In the genomic region with DNA sequence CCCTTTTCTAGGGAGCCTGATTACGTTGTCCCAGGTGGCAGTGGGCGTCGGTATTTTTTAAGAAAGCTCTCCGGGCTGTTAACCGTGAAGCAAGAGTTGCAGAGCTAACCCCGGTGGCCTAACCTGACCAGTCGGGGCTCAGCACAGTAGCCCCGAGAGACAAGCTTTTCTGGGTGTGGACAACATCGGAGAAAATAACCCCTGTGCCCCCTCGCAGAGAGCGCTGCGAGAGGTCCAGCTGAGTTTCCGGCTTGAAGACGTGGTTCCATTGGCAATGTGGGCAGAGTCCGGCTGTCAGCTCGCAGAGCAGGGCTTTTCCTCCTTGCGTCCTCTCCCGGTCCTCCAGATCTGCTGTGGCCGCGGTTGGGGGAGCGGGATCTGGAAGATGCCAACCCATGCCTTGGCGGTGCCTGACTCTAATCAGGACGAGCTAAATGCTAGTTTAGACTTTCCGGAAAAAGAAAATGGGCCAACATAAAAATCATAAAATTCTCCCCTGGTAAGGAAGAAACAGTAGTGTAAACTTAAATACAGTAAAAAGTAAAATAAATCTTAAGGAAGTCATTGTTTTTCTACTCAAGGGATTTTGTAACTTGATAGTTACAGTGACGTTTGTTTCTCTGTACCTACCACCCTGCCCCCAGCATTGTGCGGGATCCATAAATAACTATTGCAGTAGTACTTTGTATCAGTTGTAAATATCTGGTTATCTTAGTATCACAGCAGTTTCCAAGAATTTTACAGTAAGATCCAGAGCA, we compare ENCODE assay signal across 8 cellular contexts. TPM values are rescaled to one million over a fixed set of nuclear protein-coding genes. Genes with fewer than 3 reads are reported as not detected.
A peak's percentile ranks its signal among the peaks of the same experiment; 100 is the strongest.
DNase-seq lines count a peak whose midpoint lies in the region; ATAC-seq and TF ChIP-seq lines count a peak whose summit lies in the region.

No MANE protein-coding gene starts in this region.

- peak overlapping the region; percentile 81 for H3K4me3 ChIP-seq in SK-N-MC
- H3K4me3 ChIP-seq in duodenal mucosa (ENCODE audit: low read depth in 1 of 2, low read length in 2 of 2): peak overlapping the region; percentile 89 to 91
- H3K4me3 ChIP-seq in lower lobe of right lung: peak overlapping the region; percentile 76

- peak overlapping the region; percentile 80 for H3K9ac ChIP-seq in SK-N-MC (ENCODE audit: insufficient read length)
- peak overlapping the region; percentile 90 to 94 for H3K9ac ChIP-seq in duodenal mucosa (ENCODE audit: low read depth in 1 of 2, low read length in 2 of 2)

- ATAC-seq in GM21367 (IDR thresholded peaks at IDR 0.05; ENCODE audit: unreplicated experiment): peak; percentile 45
- ATAC-seq in HG03565 (IDR thresholded peaks at IDR 0.05; ENCODE audit: unreplicated experiment): peak; percentile 32
- ATAC-seq in lower lobe of right lung: peak; percentile 57 to 59

- intact Hi-C loops in lower lobe of right lung (cut with DNase I): no loop called here

- H3K4me1 ChIP-seq in duodenal mucosa (ENCODE audit: control insufficient read depth in 1 of 2, insufficient read depth in 2 of 2, low read length in 2 of 2): peaks cover 10 to 14% of the 10 kb centered on the region in 2 donors
- H3K4me1 ChIP-seq in lower lobe of right lung: peaks cover 15% of the 10 kb centered on the region

- TF ChIP-seq CTCF in lower lobe of right lung (IDR thresholded peaks at IDR 0.05): no peak

- H3K27me3 ChIP-seq in duodenal mucosa (ENCODE audit: control insufficient read depth in 1 of 2, insufficient read depth in 2 of 2, low read length in 2 of 2) (no peaks in the 10 kb centered on the region), lower lobe of right lung (ENCODE audit: low read depth) (no peaks in the 10 kb centered on the region)

- H3K27ac ChIP-seq in SK-N-MC (no peak overlapping the region), duodenal mucosa (ENCODE audit: low read depth, low read length) (peak overlapping the region; percentile 76), lower lobe of right lung (peak overlapping the region; percentile 80)

- no peaks in the 10 kb centered on the region for H3K36me3 ChIP-seq in SK-N-MC (ENCODE audit: insufficient read depth, low read length)
- H3K36me3 ChIP-seq in duodenal mucosa (ENCODE audit: control insufficient read depth in 1 of 2, insufficient read depth in 2 of 2, low read length in 2 of 2): no peaks in the 10 kb centered on the region
- no peaks in the 10 kb centered on the region for H3K36me3 ChIP-seq in lower lobe of right lung

- H3K9me3 ChIP-seq in SK-N-MC (ENCODE audit: low read depth, low read length): no peaks in the 10 kb centered on the region
- H3K9me3 ChIP-seq in duodenal mucosa (ENCODE audit: control insufficient read depth in 1 of 2, low read length in 2 of 2): no peaks in the 10 kb centered on the region
- no peaks in the 10 kb centered on the region for H3K9me3 ChIP-seq in lower lobe of right lung

- DNase-seq in EL (peak; percentile 66), SK-N-MC (ENCODE audit: low read depth, low spot score) (no peak), lower lobe of right lung (peak; percentile 62), stromal cell of bone marrow (ENCODE audit: low read depth) (peak; percentile 33), NCI-H2107 (lab: John Stamatoyannopoulos, UW) (no peak)

RNA-seq across cellular contexts. Expression of gene PLA2G12A, which starts 0.6 kb away (rescaled TPM):
- total RNA-seq in lower lobe of right lung: 32.0 TPM

RNA-seq across cellular contexts. Expression of gene CASP6, which starts 27.2 kb away (rescaled TPM):
- 22.5 TPM for total RNA-seq in lower lobe of right lung

Comparison
In these comparisons a context has a peak if more than half of its experiments do, and no peak if none do; other contexts are left out.
1. DNase-seq: peak in EL (single experiment), lower lobe of right lung (single experiment) and stromal cell of bone marrow (single experiment); none in SK-N-MC (single experiment) and NCI-H2107 (single experiment).
2. Peak in every context shown above with its lines, with median percentiles within 50 percentile points of each other: ATAC-seq and H3K4me3 ChIP-seq.